8 cellular contexts compared by ENCODE assay signal in genomic region chr6:26533532-26533931, GRCh38. TPM values are rescaled to one million over a fixed set of nuclear protein-coding genes. Genes with fewer than 3 reads are reported as not detected.
DNase-seq lines count a peak whose midpoint lies in the region; ATAC-seq, FAIRE-seq and TF ChIP-seq lines count a peak whose summit lies in the region.

No MANE protein-coding gene starts in this region.

- POLR2A ChIA-PET in CD4-positive, alpha-beta memory T cell (lab: Charles Lee; ENCODE audit: partially characterized antibody) = interaction anchor here (0.7 to 3.8 kb wide), 33 partner anchors 9 to 1151 kb away, joined by 3 to 66 read pairs (median 5); a partner anchor contains a TSS
- POLR2A ChIA-PET in PC-3 (lab: Charles Lee; ENCODE audit: unreplicated experiment) = interaction anchor here (0.6 to 1.0 kb wide), 3 partner anchors 30 to 1360 kb away, joined by 3 to 7 read pairs (median 4); a partner anchor contains a TSS
- POLR2A ChIA-PET in endothelial cell of umbilical vein (lab: Charles Lee) = interaction anchor here (1.7 kb wide), 1 partner anchor 60 kb away, joined by 4 read pairs; no protein-coding TSS in a partner anchor

- intact Hi-C loops in CD4-positive, alpha-beta memory T cell (cut with micrococcal nuclease) = loop anchor here (10.0 kb wide), 1 partner anchor 479 kb away; a partner anchor contains a TSS
- intact Hi-C loops in PC-3 (cut with micrococcal nuclease) = loop anchor here (1.0 kb wide), 1 partner anchor 192 kb away; no protein-coding TSS in a partner anchor
- intact Hi-C loops in endothelial cell of umbilical vein (cut with micrococcal nuclease) = loop anchor here (1.0 to 5.0 kb wide), 3 partner anchors 12 to 111 kb away; no protein-coding TSS in a partner anchor
- intact Hi-C loops in pancreas (cut with DNase I) = no loop called here

- ATAC-seq in PC-3 = no peak
- no peak for ATAC-seq in pancreas

- no peaks in the 10 kb centered on the region for H3K36me3 ChIP-seq in CD4-positive, alpha-beta memory T cell (ENCODE audit: insufficient read depth, low read length)
- H3K36me3 ChIP-seq in PC-3 (ENCODE audit: low read depth, low read length) = no peaks in the 10 kb centered on the region
- no peaks in the 10 kb centered on the region for H3K36me3 ChIP-seq in endothelial cell of umbilical vein (ENCODE audit: control insufficient read depth in 2 of 2, extremely low read depth in 1 of 2, insufficient read depth in 2 of 2, low read length in 2 of 2)
- H3K36me3 ChIP-seq in pancreas = no peaks in the 10 kb centered on the region

- peaks cover 0 to 17% (median 4%) of the 10 kb centered on the region in 8 donors for H3K9me3 Mint-ChIP-seq in CD4-positive, alpha-beta memory T cell

- TF ChIP-seq CTCF in PC-3 (conservative IDR thresholded peaks at IDR 0.05; ENCODE audit: low read depth, low read length) = no peak
- no peak for TF ChIP-seq CTCF in endothelial cell of umbilical vein (IDR thresholded peaks at IDR 0.05; ENCODE audit: extremely low read depth in 1 of 2, insufficient read depth in 1 of 2, low read depth in 1 of 2, low read length in 2 of 2)
- TF ChIP-seq CTCF in pancreas (IDR thresholded peaks at IDR 0.05) = no peak

- peak overlapping the region; percentile 74 for H3K27ac ChIP-seq in CD4-positive, alpha-beta memory T cell (ENCODE audit: low read depth, low read length)
- H3K27ac ChIP-seq in PC-3 (ENCODE audit: low read length) (no peak overlapping the region), endothelial cell of umbilical vein (ENCODE audit: insufficient read depth, low read depth, low read length) (peak overlapping the region; percentile 4), pancreas (peak overlapping the region in 3 of 4 donors; percentile 53 to 69 (median 53))

- H2AFZ ChIP-seq in PC-3 (ENCODE audit: low read length) = peak overlapping the region; percentile 90
- peak overlapping the region; percentile 99 for H2AFZ ChIP-seq in endothelial cell of umbilical vein (ENCODE audit: low read depth, low read length)

- peaks cover 7 to 10% of the 10 kb centered on the region in 2 donors for H3K27me3 Mint-ChIP-seq in CD4-positive, alpha-beta memory T cell

- H3K79me2 ChIP-seq in PC-3 (ENCODE audit: low read length) (peaks cover 2% of the 10 kb centered on the region), endothelial cell of umbilical vein (ENCODE audit: control insufficient read depth, insufficient read depth, low read length) (peaks cover 2% of the 10 kb centered on the region)

- H3K4me1 ChIP-seq in CD4-positive, alpha-beta memory T cell (ENCODE audit: insufficient read depth, low read length) = peaks cover 41% of the 10 kb centered on the region
- H3K4me1 ChIP-seq in PC-3 (ENCODE audit: insufficient read depth, low read length) (peaks cover 8% of the 10 kb centered on the region), endothelial cell of umbilical vein (ENCODE audit: control insufficient read depth, extremely low read depth, insufficient read depth, low read length) (peaks cover 14% of the 10 kb centered on the region), pancreas (peaks cover 3 to 14% (median 9%) of the 10 kb centered on the region in 3 donors)

- peak overlapping the region; percentile 33; the same call in 1 of the 2 replicates for H3K9ac ChIP-seq in PC-3 (ENCODE audit: low read length)
- peak overlapping the region; percentile 46 for H3K9ac ChIP-seq in endothelial cell of umbilical vein (replicated peaks; ENCODE audit: extremely low read depth, insufficient read depth, low read length)

- H3K9me3 ChIP-seq in CD4-positive, alpha-beta memory T cell (ENCODE audit: control insufficient read depth in 1 of 2, low read length in 2 of 2) = no peaks in the 10 kb centered on the region
- no peaks in the 10 kb centered on the region for H3K9me3 ChIP-seq in PC-3 (ENCODE audit: low read length)
- no peaks in the 10 kb centered on the region for H3K9me3 ChIP-seq in endothelial cell of umbilical vein (replicated peaks; ENCODE audit: control insufficient read depth, insufficient read depth, low read length)
- no peaks in the 10 kb centered on the region for H3K9me3 ChIP-seq in pancreas

- dilution Hi-C loops in endothelial cell of umbilical vein (cut with MboI; ENCODE audit: extremely low pct_ligation_motif_present, low sequenced_read_pairs) = loop anchor here (25.0 kb wide), 1 partner anchor 196 kb away; no protein-coding TSS in a partner anchor

- H4K20me1 ChIP-seq in PC-3 (ENCODE audit: low read length) (no peaks in the 10 kb centered on the region), endothelial cell of umbilical vein (replicated peaks; ENCODE audit: control insufficient read depth, extremely low read depth, insufficient read depth, low read length) (no peaks in the 10 kb centered on the region)

- peaks cover 0 to 28% of the 10 kb centered on the region in 2 donors for H3K36me3 Mint-ChIP-seq in CD4-positive, alpha-beta memory T cell

- CTCF ChIA-PET in CD4-positive, alpha-beta memory T cell (lab: Charles Lee; ENCODE audit: partially characterized antibody) = interaction anchor here (0.7 to 2.6 kb wide), 14 partner anchors 9 to 358 kb away, joined by 3 to 14 read pairs (median 4); no protein-coding TSS in a partner anchor
- CTCF ChIA-PET in PC-3 (lab: Charles Lee) = interaction anchor here (0.8 to 1.4 kb wide), 2 partner anchors 62 to 192 kb away, joined by 3 to 6 read pairs; no protein-coding TSS in a partner anchor
- CTCF ChIA-PET in endothelial cell of umbilical vein (lab: Charles Lee) = interaction anchor here (0.9 to 2.0 kb wide), 8 partner anchors 12 to 211 kb away, joined by 3 to 21 read pairs (median 6); partner anchors contain the start of gene BTN2A2

- TF ChIP-seq POLR2A in endothelial cell of umbilical vein (IDR thresholded peaks at IDR 0.05; ENCODE audit: low read depth, low read length) = no peak

- H3K27ac Mint-ChIP-seq in CD4-positive, alpha-beta memory T cell = peak overlapping the region; percentile 91 to 99 (median 96)

- 0 to 2% methylated on average over 1 of the region's 1 CpG for WGBS in pancreas, 2 donors

- no peaks in the 10 kb centered on the region for H3K9me1 ChIP-seq in endothelial cell of umbilical vein (replicated peaks; ENCODE audit: control insufficient read depth, extremely low read depth, insufficient read depth, low read length)

- H3K9me2 ChIP-seq in PC-3 (replicated peaks; ENCODE audit: low read length) = no peaks in the 10 kb centered on the region

- H3K4me2 ChIP-seq in PC-3 (ENCODE audit: low read length) (peak overlapping the region; percentile 86), endothelial cell of umbilical vein (ENCODE audit: insufficient read depth, low read length) (peak overlapping the region; percentile 89)

- DNase-seq in CD4-positive, alpha-beta memory T cell = no peak
- DNase-seq in PC-3 (no peak), endothelial cell of umbilical vein (ENCODE audit: low read depth, low spot score) (no peak), pancreas (no peak), DMS53 (lab: John Stamatoyannopoulos, UW) (no peak), DMS114 treated with DMSO at 0.1 percent for 48 hours (lab: John Stamatoyannopoulos, UW; ENCODE audit: unreplicated experiment) (no peak), NAMALWA (ENCODE audit: low spot score) (no peak)
- DNase-seq in NK-92 treated with Interleukin-12 subunit alpha and Interleukin-12 subunit beta, amount 100 ng/mL, for 24 hours (lab: John Stamatoyannopoulos, UW) = no peak

- BruUV-seq in PC-3 (replicated peaks; lab: Mats Ljungman, UMichigan) (no TSS peak), endothelial cell of umbilical vein (replicated peaks; lab: Mats Ljungman, UMichigan) (no TSS peak)

- H3K4me1 Mint-ChIP-seq in CD4-positive, alpha-beta memory T cell = peaks cover 33 to 57% (median 42%) of the 10 kb centered on the region in 4 donors

- no peaks in the 10 kb centered on the region for H3K27me3 ChIP-seq in CD4-positive, alpha-beta memory T cell (ENCODE audit: insufficient read depth, low read length)
- H3K27me3 ChIP-seq in PC-3 (ENCODE audit: low read length) (no peaks in the 10 kb centered on the region), endothelial cell of umbilical vein (ENCODE audit: control insufficient read depth in 2 of 2, insufficient read depth in 2 of 2, low read length in 2 of 2) (no peaks in the 10 kb centered on the region), pancreas (no peaks in the 10 kb centered on the region)

- peak overlapping the region; percentile 94 to 99 (median 96) for H3K4me3 Mint-ChIP-seq in CD4-positive, alpha-beta memory T cell

- peak overlapping the region; percentile 86 to 93 for H3K4me3 ChIP-seq in CD4-positive, alpha-beta memory T cell (ENCODE audit: low read length in 2 of 2)
- H3K4me3 ChIP-seq in PC-3 (ENCODE audit: low read length) (peak overlapping the region; percentile 84), endothelial cell of umbilical vein (replicated peaks in 1 of 3; ENCODE audit: insufficient read depth in 1 of 3, low read depth in 1 of 3, low read length in 3 of 3) (peak overlapping the region; percentile 65 to 74 (median 65)), pancreas (peak overlapping the region; percentile 20 to 62 (median 33))

- no peak for FAIRE-seq in endothelial cell of umbilical vein (lab: Jason Lieb, UNC)
- no peak for FAIRE-seq in pancreas (lab: Jason Lieb, UNC)

- peaks cover 4% of the 10 kb centered on the region for H3F3A ChIP-seq in PC-3 (ENCODE audit: low read length, unreplicated experiment)

RNA-seq across cellular contexts. Expression of gene HMGN4, which starts 4.6 kb away (rescaled TPM):
- 100 to 1,000 TPM; 102 to 105 TPM for total RNA-seq in CD4-positive, alpha-beta memory T cell
- polyA plus RNA-seq in CD4-positive, alpha-beta memory T cell = 100 to 1,000 TPM; 154 to 305 TPM
- total RNA-seq in PC-3 (2014; rRNA removed) (54.8 and 57.5 TPM in 2 replicates), endothelial cell of umbilical vein (33.7 and 36.9 TPM in 2 replicates), pancreas (10 to 100 TPM; 10.8 to 24.2 (median 13.2) TPM)
- polyA plus RNA-seq in endothelial cell of umbilical vein (12.3 and 13.1 TPM in 2 replicates), pancreas (10 to 100 TPM in 1 of 2 donors, 1 to 10 TPM in 1; 8.8 to 20.1 TPM)
- polyA plus RNA-seq in endothelial cell of umbilical vein (2011; cell fraction: cytosol; rRNA removed) = 25.9 and 32.8 TPM in 2 replicates
- polyA plus RNA-seq in endothelial cell of umbilical vein (2011; cell fraction: nucleus; rRNA removed) = 14.0 and 17.9 TPM in 2 replicates
- 28.5 and 43.6 TPM in 2 replicates for polyA plus RNA-seq in endothelial cell of umbilical vein (2012)
- 17.4 and 18.0 TPM in 2 replicates for polyA minus RNA-seq in endothelial cell of umbilical vein
- 15.0 TPM for polyA minus RNA-seq in endothelial cell of umbilical vein (2011; cell fraction: cytosol; rRNA and poly(A)+ RNA removed)
- 3.8 and 7.7 TPM in 2 replicates for polyA minus RNA-seq in endothelial cell of umbilical vein (2011; cell fraction: nucleus; rRNA and poly(A)+ RNA removed)

RNA-seq across cellular contexts. Expression of gene BTN1A1, which starts 33.4 kb away (rescaled TPM):
- total RNA-seq in CD4-positive, alpha-beta memory T cell = not detected
- under 1 TPM in 1 of 2 donors, not detected in 1; 0.08 TPM for polyA plus RNA-seq in CD4-positive, alpha-beta memory T cell
- not detected in 2 replicates for total RNA-seq in PC-3 (2014; rRNA removed)
- not detected in 2 replicates for total RNA-seq in endothelial cell of umbilical vein
- not detected in 2 replicates for polyA plus RNA-seq in endothelial cell of umbilical vein
- not detected in 2 replicates for polyA plus RNA-seq in endothelial cell of umbilical vein (2011; cell fraction: cytosol; rRNA removed)
- not detected in 2 replicates for polyA plus RNA-seq in endothelial cell of umbilical vein (2011; cell fraction: nucleus; rRNA removed)
- not detected in 2 replicates for polyA plus RNA-seq in endothelial cell of umbilical vein (2012)
- not detected in 2 replicates for polyA minus RNA-seq in endothelial cell of umbilical vein
- polyA minus RNA-seq in endothelial cell of umbilical vein (2011; cell fraction: cytosol; rRNA and poly(A)+ RNA removed) = not detected
- not detected in 2 replicates for polyA minus RNA-seq in endothelial cell of umbilical vein (2011; cell fraction: nucleus; rRNA and poly(A)+ RNA removed)
- total RNA-seq in pancreas = not detected
- not detected for polyA plus RNA-seq in pancreas

Comparison
In these comparisons a context has a peak if more than half of its experiments do, and no peak if none do; other contexts are left out.
1. H3K4me3 ChIP-seq: peak in every context shown above with its lines; median percentile 90 in CD4-positive, alpha-beta memory T cell; 84 in PC-3; 65 in endothelial cell of umbilical vein; 33 in pancreas.
2. intact Hi-C loops: an anchor here in CD4-positive, alpha-beta memory T cell (10.0 kb wide), PC-3 (1.0 kb wide) and endothelial cell of umbilical vein (1.0 to 5.0 kb wide); none called in pancreas.